ENCODE assay signal across 8 cellular contexts in the genomic region with DNA sequence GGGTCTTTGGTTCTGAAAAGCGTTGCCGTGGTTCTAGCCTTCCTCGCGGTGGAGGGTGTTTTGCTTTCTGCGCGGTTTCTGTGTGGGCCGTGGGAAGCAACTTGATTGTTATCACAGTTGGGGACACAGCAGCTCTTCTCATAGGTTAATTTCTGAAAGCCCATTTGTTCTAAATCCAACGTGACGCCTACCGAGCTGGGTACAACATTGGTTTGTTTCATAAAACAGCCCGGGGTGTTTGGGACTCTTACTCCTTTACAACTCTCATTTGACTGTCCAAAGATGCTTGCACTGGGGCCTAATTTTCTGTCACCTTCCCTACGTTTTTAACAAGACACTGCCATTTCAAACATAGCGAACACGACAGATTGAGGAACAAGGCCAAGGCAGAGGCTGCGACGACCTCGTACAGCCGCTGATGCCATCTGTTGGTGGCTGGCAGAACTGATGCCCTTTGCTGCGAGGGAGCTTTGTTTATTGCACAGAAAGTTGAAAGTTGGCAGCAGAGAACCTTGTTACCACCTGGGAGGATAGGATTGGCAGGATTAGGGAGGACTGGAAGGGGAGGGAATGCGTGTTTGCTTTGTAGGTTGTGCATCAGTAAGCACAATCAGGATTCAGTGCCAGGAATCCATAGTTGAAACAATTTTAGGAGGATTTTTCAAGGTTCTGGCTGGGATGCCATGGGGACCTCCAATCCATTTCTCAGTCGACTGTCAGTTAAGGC.
DNase-seq lines count a peak whose midpoint lies in the region; ATAC-seq lines count a peak whose summit lies in the region.

No MANE protein-coding gene starts in this region.

- DNase-seq in DMS153 treated with DMSO at 0.1 percent for 48 hours (lab: John Stamatoyannopoulos, UW; ENCODE audit: unreplicated experiment) = peak; percentile 63
- DNase-seq in NCI-H446 (lab: John Stamatoyannopoulos, UW) = peak; percentile 90 to 94
- peak; percentile 78 for DNase-seq in activated CD4-positive, alpha-beta T cell treated with anti-CD3 and anti-CD28 coated beads for 1 hour
- peak; percentile 82 for DNase-seq in central memory CD4-positive, alpha-beta T cell
- DNase-seq in kidney tubule cell (ENCODE audit: low spot score) = peak; percentile 78
- peak; percentile 86 to 87 for DNase-seq in stimulated activated CD4-positive, alpha-beta T cell treated with anti-CD3 and anti-CD28 coated beads, Interleukin-2, amount 100 ng/mL, for 24 hours

- ATAC-seq in HG02973 (IDR thresholded peaks at IDR 0.05; ENCODE audit: unreplicated experiment) = peak; percentile 78
- ATAC-seq in GM19455 (IDR thresholded peaks at IDR 0.05; ENCODE audit: unreplicated experiment) = no peak
